In genomic region chr11:106507645-106508306, GRCh38 we compare ENCODE assay signal across 29 cellular contexts.
"Had no signal": no experiment of that assay in that cellular context is flagged by ENCODE, and none has a peak within 500 bp of the region (broad histone marks: within the 10 kb centered on the region; RNA-seq: fewer than 3 reads in every experiment).

No MANE protein-coding gene starts in this region.

- H3K4me1 ChIP-seq: SJSA1 had no signal

- DNase-seq: activated CD4-positive, alpha-beta T cell treated with anti-CD3 and anti-CD28 coated beads for 36 hours; activated CD4-positive, alpha-beta T cell treated with anti-CD3 and anti-CD28 coated beads, Interleukin-2, amount 10 ng/mL, durations not matched to agents 7 days and 5 days; activated CD4-positive, alpha-beta T cell treated with anti-CD3 and anti-CD28 coated beads, Interleukin-2, amount 50 U/mL, for 48 hours; activated CD8-positive, alpha-beta T cell treated with anti-CD3 and anti-CD28 coated beads, Interleukin-2, amount 10 ng/mL, durations not matched to agents 7 days and 5 days; activated gamma-delta T cell treated with Interleukin-2 at 50 U/mL for 16 hours; activated naive CD4-positive, alpha-beta T cell treated with anti-CD3 and anti-CD28 coated beads for 36 hours; activated naive CD8-positive, alpha-beta T cell treated with anti-CD3 and anti-CD28 coated beads, Interleukin-2, amount 50 U/mL, for 24 hours; activated T-cell treated with anti-CD3 and anti-CD28 coated beads, Interleukin-2, amount 50 U/mL, for 24 hours; anterior cingulate cortex; caudate nucleus; cerebellar nuclear complex; Kasumi-1; MG63; MV-4-11; NCI-H1092; NCI-H1436 treated with DMSO at 0.1 percent for 48 hours; NCI-H1694 treated with DMSO at 0.1 percent for 48 hours; NCI-H2029; NCI-H510A; NCI-H526; NCI-H748 treated with DMSO at 0.1 percent for 48 hours; PC-9; SHP77; SK-N-SH had no signal

- H3K36me3 ChIP-seq: MG63, SJSA1 had no signal

- ATAC-seq: activated CD4-positive, alpha-beta T cell treated with anti-CD3 and anti-CD28 coated beads for 36 hours; activated CD4-positive, CD25-positive, alpha-beta regulatory T cell treated with anti-CD3 and anti-CD28 coated beads, Interleukin-2, amount 50 U/mL, for 24 hours; activated CD8-positive, alpha-beta T cell treated with anti-CD3 and anti-CD28 coated beads, Interleukin-2, amount 10 ng/mL, durations not matched to agents 7 days and 5 days; activated naive CD8-positive, alpha-beta T cell treated with anti-CD3 and anti-CD28 coated beads, Interleukin-2, amount 50 U/mL, for 24 hours; WTC11 had no signal

- H3K4me2 ChIP-seq: PC-9, SK-N-SH had no signal

- H2AFZ ChIP-seq: PC-9 had no signal

- H3K27ac ChIP-seq: PC-9, SJSA1 had no signal

- H3K9ac ChIP-seq: SK-N-SH had no signal

- H3K27me3 ChIP-seq: MG63, SJSA1 had no signal

- H3K4me3 ChIP-seq: MG63, PC-9, SJSA1 had no signal

- H3K9me3 ChIP-seq: MG63, SJSA1, SK-N-SH had no signal

- FAIRE-seq: bronchial epithelial cell, TTC549 had no signal
